Comparison of ENCODE assay signal across 8 cellular contexts in genomic region chr12:118034429-118035193, GRCh38. TPM values are rescaled to one million over a fixed set of nuclear protein-coding genes. Genes with fewer than 3 reads are reported as not detected.
A peak's percentile ranks its signal among the peaks of the same experiment; 100 is the strongest.
DNase-seq lines count a peak whose midpoint lies in the region; ATAC-seq and TF ChIP-seq lines count a peak whose summit lies in the region.

No MANE protein-coding gene starts in this region.

- ATAC-seq in lower lobe of right lung, result peak in 1 of 2 donors; percentile 59

- TF ChIP-seq CTCF in cardiac fibroblast (IDR thresholded peaks at IDR 0.05; ENCODE audit: low read depth, low read length) (peak; percentile 34), lower lobe of right lung (IDR thresholded peaks at IDR 0.05) (peak; percentile 31), lower leg skin (IDR thresholded peaks at IDR 0.05) (no peak), suprapubic skin (IDR thresholded peaks at IDR 0.05) (no peak)

- peaks cover 2% of the 10 kb centered on the region for H3K27me3 Mint-ChIP-seq in activated CD4-positive, alpha-beta T cell treated with anti-CD3 and anti-CD28 coated beads, Interleukin-2, amount 10 ng/mL, durations not matched to agents 24 days and 14 days

- peak overlapping the region; percentile 99 for H3K27ac Mint-ChIP-seq in activated CD4-positive, alpha-beta T cell treated with anti-CD3 and anti-CD28 coated beads, Interleukin-2, amount 10 ng/mL, durations not matched to agents 24 days and 14 days

- H3K4me3 Mint-ChIP-seq in activated CD4-positive, alpha-beta T cell treated with anti-CD3 and anti-CD28 coated beads, Interleukin-2, amount 10 ng/mL, durations not matched to agents 24 days and 14 days, result peak overlapping the region; percentile 57

- H3K4me3 ChIP-seq in cardiac fibroblast (replicated peaks in 1 of 2; ENCODE audit: low read depth in 2 of 2, low read length in 2 of 2) (no peak overlapping the region), lower lobe of right lung (no peak overlapping the region), lower leg skin (ENCODE audit: low read depth, poor library complexity, severe bottlenecking) (no peak overlapping the region), suprapubic skin (no peak overlapping the region)

- peaks cover 48% of the 10 kb centered on the region for H3K4me1 Mint-ChIP-seq in activated CD4-positive, alpha-beta T cell treated with anti-CD3 and anti-CD28 coated beads, Interleukin-2, amount 10 ng/mL, durations not matched to agents 24 days and 14 days

- 85 to 88% methylated on average over 5 of the region's 5 CpGs for WGBS in lower leg skin, 2 donors
- WGBS in suprapubic skin, result 81% methylated on average over 5 of the region's 5 CpGs

- TF ChIP-seq EP300 in suprapubic skin (IDR thresholded peaks at IDR 0.05), result no peak

- TF ChIP-seq POLR2A in lower leg skin (IDR thresholded peaks at IDR 0.05), result no peak
- TF ChIP-seq POLR2A in suprapubic skin (IDR thresholded peaks at IDR 0.05), result no peak

- H3K9me3 ChIP-seq in lower lobe of right lung (no peaks in the 10 kb centered on the region), suprapubic skin (no peaks in the 10 kb centered on the region)

- no peaks in the 10 kb centered on the region for H3K27me3 ChIP-seq in lower lobe of right lung (ENCODE audit: low read depth)
- no peaks in the 10 kb centered on the region for H3K27me3 ChIP-seq in suprapubic skin

- H3K36me3 Mint-ChIP-seq in activated CD4-positive, alpha-beta T cell treated with anti-CD3 and anti-CD28 coated beads, Interleukin-2, amount 10 ng/mL, durations not matched to agents 24 days and 14 days (ENCODE audit: low read depth), result peaks cover 88% of the 10 kb centered on the region

- H3K4me1 ChIP-seq in lower lobe of right lung (peaks cover 4% of the 10 kb centered on the region), suprapubic skin (no peaks in the 10 kb centered on the region)

- no peaks in the 10 kb centered on the region for H3K9me3 Mint-ChIP-seq in activated CD4-positive, alpha-beta T cell treated with anti-CD3 and anti-CD28 coated beads, Interleukin-2, amount 10 ng/mL, durations not matched to agents 24 days and 14 days

- intact Hi-C loops in activated CD4-positive, alpha-beta T cell treated with anti-CD3 and anti-CD28 coated beads, Interleukin-2, amount 10 ng/mL, durations not matched to agents 24 days and 14 days (cut with micrococcal nuclease), result loop anchor here (1.0 kb wide), 4 partner anchors 10 to 26 kb away; partner anchors contain the start of gene RFC5
- intact Hi-C loops in lower lobe of right lung (cut with DNase I), result no loop called here
- intact Hi-C loops in lower leg skin (cut with DNase I; ENCODE audit: low total_unique reads), result no loop called here

- DNase-seq in activated CD4-positive, alpha-beta T cell treated with anti-CD3 and anti-CD28 coated beads, Interleukin-2, amount 10 ng/mL, durations not matched to agents 24 days and 14 days, result no peak
- no peak for DNase-seq in activated CD4-positive, alpha-beta T cell treated with anti-CD3 and anti-CD28 coated beads for 4 hours
- peak; percentile 12 for DNase-seq in NCI-H524 treated with DMSO at 0.1 percent for 48 hours (lab: John Stamatoyannopoulos, UW)
- DNase-seq in cardiac fibroblast (ENCODE audit: low read depth in 2 of 2), result peak; percentile 58 to 59
- no peak for DNase-seq in lower lobe of right lung
- DNase-seq in GM19240 (ENCODE audit: insufficient read length, low spot score), result no peak
- DNase-seq in lower leg skin (ENCODE audit: low spot score in 2 of 2), result no peak
- no peak for DNase-seq in suprapubic skin (ENCODE audit: low spot score in 2 of 2)

- H3K27ac ChIP-seq in lower lobe of right lung, result no peak overlapping the region
- no peak overlapping the region for H3K27ac ChIP-seq in suprapubic skin

- peaks cover 100% of the 10 kb centered on the region for H3K36me3 ChIP-seq in lower lobe of right lung
- peaks cover 98% of the 10 kb centered on the region for H3K36me3 ChIP-seq in suprapubic skin

RNA-seq across cellular contexts. Expression of gene RFC5, which starts 18.1 kb away (rescaled TPM):
- 82.9 and 84.4 TPM in 2 replicates for total RNA-seq in activated CD4-positive, alpha-beta T cell treated with anti-CD3 and anti-CD28 coated beads, Interleukin-2, amount 10 ng/mL, durations not matched to agents 24 days and 14 days
- total RNA-seq in lower lobe of right lung (7.3 TPM), lower leg skin (10 to 100 TPM in 3 of 4 donors, 1 to 10 TPM in 1; 6.2 to 14.3 (median 11.3) TPM), suprapubic skin (10 to 100 TPM in 2 of 4 donors, 1 to 10 TPM in 2; 9.0 to 14.0 (median 10.7) TPM)

RNA-seq across cellular contexts. Expression of gene WSB2, which starts 26.4 kb away (rescaled TPM):
- 129 and 133 TPM in 2 replicates for total RNA-seq in activated CD4-positive, alpha-beta T cell treated with anti-CD3 and anti-CD28 coated beads, Interleukin-2, amount 10 ng/mL, durations not matched to agents 24 days and 14 days
- total RNA-seq in lower lobe of right lung (75.1 TPM), lower leg skin (10 to 100 TPM; 45.2 to 65.6 (median 53.0) TPM), suprapubic skin (10 to 100 TPM; 46.0 to 74.3 (median 60.7) TPM)

Comparison
In these comparisons a context has a peak if more than half of its experiments do, and no peak if none do; other contexts are left out.
1. DNase-seq: peak in NCI-H524 treated with DMSO at 0.1 percent for 48 hours (single experiment) and cardiac fibroblast (2 of 2); none in activated CD4-positive, alpha-beta T cell treated with anti-CD3 and anti-CD28 coated beads, Interleukin-2, amount 10 ng/mL, durations not matched to agents 24 days and 14 days (single experiment), activated CD4-positive, alpha-beta T cell treated with anti-CD3 and anti-CD28 coated beads for 4 hours (0 of 2), lower lobe of right lung (single experiment), GM19240 (single experiment), lower leg skin (0 of 2) and suprapubic skin (0 of 2).
2. CTCF ChIP-seq: peak in cardiac fibroblast (single experiment) and lower lobe of right lung (single experiment); none in lower leg skin (0 of 3) and suprapubic skin (0 of 2).